In the genomic region with DNA sequence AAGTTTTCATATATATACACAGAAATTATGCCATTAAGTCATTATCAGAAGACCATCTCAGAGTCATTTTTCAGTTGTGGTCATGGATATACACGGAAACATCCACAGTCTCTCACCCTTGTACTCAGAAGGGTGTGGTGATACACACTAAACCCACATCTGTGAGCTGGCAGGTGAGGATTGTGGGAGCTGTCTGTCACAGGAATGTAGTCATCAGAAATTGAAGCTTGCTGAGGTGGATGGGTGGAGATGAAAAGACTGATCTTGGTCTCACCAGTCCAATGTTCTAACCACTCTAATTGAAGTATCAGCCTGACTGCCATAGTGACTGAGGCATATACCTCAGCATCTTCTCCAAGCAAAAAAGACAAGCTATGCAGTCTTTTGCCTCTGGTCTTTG, we compare ENCODE assay signal across 1 cellular context.
TF ChIP-seq lines count a peak whose summit lies in the region.

No MANE protein-coding gene starts in this region.

TF ChIP-seq in SK-N-SH treated with all-trans-retinoic acid at 6 μM for 48 hours, 23 proteins besides CTCF, POLR2A, EP300 and RAD21 (continued from another document):
- TF ChIP-seq, protein P1, sequence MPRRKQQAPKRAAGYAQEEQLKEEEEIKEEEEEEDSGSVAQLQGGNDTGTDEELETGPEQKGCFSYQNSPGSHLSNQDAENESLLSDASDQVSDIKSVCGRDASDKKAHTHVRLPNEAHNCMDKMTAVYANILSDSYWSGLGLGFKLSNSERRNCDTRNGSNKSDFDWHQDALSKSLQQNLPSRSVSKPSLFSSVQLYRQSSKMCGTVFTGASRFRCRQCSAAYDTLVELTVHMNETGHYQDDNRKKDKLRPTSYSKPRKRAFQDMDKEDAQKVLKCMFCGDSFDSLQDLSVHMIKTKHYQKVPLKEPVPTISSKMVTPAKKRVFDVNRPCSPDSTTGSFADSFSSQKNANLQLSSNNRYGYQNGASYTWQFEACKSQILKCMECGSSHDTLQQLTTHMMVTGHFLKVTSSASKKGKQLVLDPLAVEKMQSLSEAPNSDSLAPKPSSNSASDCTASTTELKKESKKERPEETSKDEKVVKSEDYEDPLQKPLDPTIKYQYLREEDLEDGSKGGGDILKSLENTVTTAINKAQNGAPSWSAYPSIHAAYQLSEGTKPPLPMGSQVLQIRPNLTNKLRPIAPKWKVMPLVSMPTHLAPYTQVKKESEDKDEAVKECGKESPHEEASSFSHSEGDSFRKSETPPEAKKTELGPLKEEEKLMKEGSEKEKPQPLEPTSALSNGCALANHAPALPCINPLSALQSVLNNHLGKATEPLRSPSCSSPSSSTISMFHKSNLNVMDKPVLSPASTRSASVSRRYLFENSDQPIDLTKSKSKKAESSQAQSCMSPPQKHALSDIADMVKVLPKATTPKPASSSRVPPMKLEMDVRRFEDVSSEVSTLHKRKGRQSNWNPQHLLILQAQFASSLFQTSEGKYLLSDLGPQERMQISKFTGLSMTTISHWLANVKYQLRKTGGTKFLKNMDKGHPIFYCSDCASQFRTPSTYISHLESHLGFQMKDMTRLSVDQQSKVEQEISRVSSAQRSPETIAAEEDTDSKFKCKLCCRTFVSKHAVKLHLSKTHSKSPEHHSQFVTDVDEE (CRISPR knock-in tag; IDR thresholded peaks at IDR 0.05) = no peak
